ENCODE assay signal across 8 cellular contexts in the genomic region with DNA sequence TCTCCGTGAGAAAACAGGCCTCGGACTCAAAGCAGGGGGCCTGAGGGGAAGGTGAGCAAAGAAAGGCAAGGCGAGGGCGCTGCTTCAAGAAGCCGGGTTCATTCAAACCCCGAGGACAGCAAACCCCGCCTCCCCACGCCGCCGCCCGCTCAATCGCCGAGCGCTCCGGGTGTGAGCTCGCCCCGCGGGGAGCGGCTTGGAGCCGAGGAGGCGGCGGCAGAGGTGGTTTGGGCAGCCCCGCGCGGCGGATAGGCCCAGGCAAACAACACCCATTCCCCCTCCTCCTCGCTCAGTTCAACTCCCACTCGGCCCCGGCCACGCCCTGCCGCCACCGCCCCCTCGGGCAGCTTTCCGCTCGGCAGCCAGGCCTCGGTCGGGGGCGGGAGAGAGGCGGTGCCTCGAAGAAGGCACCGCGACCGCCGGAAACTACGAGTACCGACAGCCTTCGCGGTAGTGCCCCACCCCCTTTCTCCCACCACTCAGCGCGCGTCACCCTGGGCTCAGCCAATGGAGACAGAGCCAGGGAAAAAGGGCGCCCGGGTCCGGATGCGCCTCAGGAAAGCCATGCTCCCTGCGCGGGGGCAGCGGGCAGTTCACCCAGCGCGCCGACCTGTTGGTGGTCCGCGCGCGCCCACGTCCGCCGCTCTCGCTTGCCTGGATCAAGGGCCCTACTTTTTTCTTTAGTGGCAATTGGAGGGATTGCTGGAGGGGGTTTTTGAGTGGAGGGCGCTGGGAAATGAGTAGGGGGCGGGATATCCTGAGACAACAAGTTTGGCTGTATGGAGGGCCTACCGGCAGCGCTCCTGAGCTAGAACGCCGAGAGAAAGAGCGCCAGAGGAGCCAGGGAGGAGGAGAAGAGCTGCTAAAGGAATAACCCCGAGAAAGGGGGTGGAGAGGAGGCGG. TPM values are rescaled to one million over a fixed set of nuclear protein-coding genes. Genes with fewer than 3 reads are reported as not detected.
DNase-seq lines count a peak whose midpoint lies in the region; ATAC-seq and TF ChIP-seq lines count a peak whose summit lies in the region.

No MANE protein-coding gene starts in this region.

- H3K9me3 ChIP-seq in upper lobe of right lung, result no peaks in the 10 kb centered on the region

- CTCF ChIA-PET in T-cell (lab: Charles Lee), result interaction anchor here (0.6 to 1.2 kb wide), 10 partner anchors 14 to 173 kb away, joined by 3 to 6 read pairs (median 3); no protein-coding TSS in a partner anchor

- H3K4me3 ChIP-seq in upper lobe of right lung, result peak overlapping the region; percentile 93

- in situ Hi-C loops in GM13977 (cut with MboI; ENCODE audit: low pct_unique_long_range_greater_than_20kb, low sequenced_read_pairs, unreplicated experiment), result no loop called here

- H3K27ac ChIP-seq in upper lobe of right lung, result peak overlapping the region; percentile 98

- no peaks in the 10 kb centered on the region for H3K9me3 Mint-ChIP-seq in T-cell

- no peaks in the 10 kb centered on the region for H3K27me3 ChIP-seq in upper lobe of right lung

- peak overlapping the region; percentile 99 for H3K27ac Mint-ChIP-seq in T-cell

- DNase-seq in GM13977 (ENCODE audit: low spot score) (peak; percentile 98), NCI-H146 (lab: John Stamatoyannopoulos, UW) (peak; percentile 99), T-cell (peak; percentile 97 to 100 (median 100)), amniotic stem cell (lab: John Stamatoyannopoulos, UW) (peak; percentile 98), left cardiac atrium (peak; percentile 99), posterior vena cava (ENCODE audit: low spot score) (peak; percentile 100), upper lobe of right lung (peak; percentile 100)

- ATAC-seq in HG02870 (IDR thresholded peaks at IDR 0.05; ENCODE audit: unreplicated experiment) (peak; percentile 72), T-cell (replicated peaks in 1 of 4) (peak; percentile 75 to 79 (median 76)), left cardiac atrium (peak; percentile 90 to 94), upper lobe of right lung (peak; percentile 93)

- peaks cover 21% of the 10 kb centered on the region for H3K36me3 Mint-ChIP-seq in T-cell

- intact Hi-C loops in left cardiac atrium (cut with DNase I) (no loop called here), posterior vena cava (cut with DNase I) (no loop called here), upper lobe of right lung (cut with DNase I) (no loop called here)

- no peaks in the 10 kb centered on the region for H3K27me3 Mint-ChIP-seq in T-cell

- H3K4me1 ChIP-seq in upper lobe of right lung, result peaks cover 32% of the 10 kb centered on the region

- TF ChIP-seq CTCF in GM13977 (IDR thresholded peaks at IDR 0.05; ENCODE audit: extremely low read depth, insufficient read depth, missing control alignments), result no peak
- TF ChIP-seq CTCF in upper lobe of right lung (IDR thresholded peaks at IDR 0.05), result no peak

- peak overlapping the region; percentile 97 to 100 (median 99) for H3K4me3 Mint-ChIP-seq in T-cell

- POLR2A ChIA-PET in T-cell (lab: Charles Lee), result interaction anchor here (0.6 to 1.9 kb wide), 13 partner anchors 15 to 1935 kb away, joined by 3 to 11 read pairs (median 4); partner anchors contain the start of gene KLHL7 (in 1 of the 2)

- peaks cover 44 to 48% (median 48%) of the 10 kb centered on the region in 3 donors for H3K4me1 Mint-ChIP-seq in T-cell

- H3K36me3 ChIP-seq in upper lobe of right lung, result peaks cover 4% of the 10 kb centered on the region

RNA-seq across cellular contexts. Expression of gene SP4, which starts 0.7 kb away (rescaled TPM):
- total RNA-seq in T-cell (10 to 100 TPM; 29.8 to 48.2 (median 35.4) TPM), left cardiac atrium (1 to 10 TPM; 5.2 to 6.1 TPM), posterior vena cava (1 to 10 TPM; 5.8 to 6.5 TPM), upper lobe of right lung (8.2 TPM)

Comparison
In these comparisons a context has a peak if more than half of its experiments do, and no peak if none do; other contexts are left out.
1. Peak in every context shown above with its lines: DNase-seq, ATAC-seq, H3K4me3 ChIP-seq and H3K27ac ChIP-seq.